Comparison of ENCODE assay signal across 19 cellular contexts in genomic region chr3:112623717-112624116, GRCh38. TPM values are rescaled to one million over a fixed set of nuclear protein-coding genes. Genes with fewer than 3 reads are reported as not detected.
DNase-seq lines count a peak whose midpoint lies in the region; ATAC-seq and TF ChIP-seq lines count a peak whose summit lies in the region.
"Had no signal": no experiment of that assay in that cellular context is flagged by ENCODE, and none has a peak within 500 bp of the region (broad histone marks: within the 10 kb centered on the region; RNA-seq: fewer than 3 reads in every experiment).

No MANE protein-coding gene starts in this region.

- CTCF ChIA-PET in Caco-2 (lab: Charles Lee): no interaction called here

- H3K27ac ChIP-seq in osteoblast (ENCODE audit: low read depth, low read length): peak overlapping the region; percentile 43
- H3K27ac ChIP-seq: C4-2B, SK-N-MC had no signal

- no peak overlapping the region for H3K4me2 ChIP-seq in osteoblast (ENCODE audit: insufficient read depth, low read length)

- intact Hi-C loops in Caco-2 (cut with micrococcal nuclease; ENCODE audit: unreplicated experiment): no loop called here

- ATAC-seq in HG03354 (IDR thresholded peaks at IDR 0.05; ENCODE audit: poor library complexity, severe bottlenecking, unreplicated experiment) (no peak), GM18517 (IDR thresholded peaks at IDR 0.05; ENCODE audit: unreplicated experiment) (no peak)

- peaks cover 31% of the 10 kb centered on the region for H3K4me1 Mint-ChIP-seq in Caco-2 (ENCODE audit: low read depth, unreplicated experiment)
- H3K4me1 Mint-ChIP-seq: CD8-positive, alpha-beta memory T cell had no signal

- BruUV-seq in Caco-2 (replicated peaks; lab: Mats Ljungman, UMichigan): no TSS peak

- POLR2A ChIA-PET in Caco-2 (lab: Charles Lee): no interaction called here

- H3K4me1 ChIP-seq in Caco-2 (peaks cover 48% of the 10 kb centered on the region), osteoblast (ENCODE audit: insufficient read depth, low read length) (peaks cover 35% of the 10 kb centered on the region)

- H4K20me1 ChIP-seq in osteoblast (ENCODE audit: insufficient read depth, low read length): peaks cover 27% of the 10 kb centered on the region

- no peak overlapping the region for H3K4me3 ChIP-seq in Caco-2 (ENCODE audit: low read depth, low read length)
- no peak overlapping the region for H3K4me3 ChIP-seq in osteoblast (ENCODE audit: insufficient read depth, low read length)
- H3K4me3 ChIP-seq: SK-N-MC had no signal

- no peaks in the 10 kb centered on the region for H3K36me3 Mint-ChIP-seq in Caco-2 (ENCODE audit: insufficient read depth, unreplicated experiment)
- H3K36me3 Mint-ChIP-seq: CD8-positive, alpha-beta memory T cell had no signal

- TF ChIP-seq CTCF in Caco-2 (IDR thresholded peaks at IDR 0.05; ENCODE audit: insufficient read depth in 1 of 2, low read depth in 1 of 2, low read length in 1 of 2, severe bottlenecking in 1 of 2, unreplicated experiment in 1 of 2) (no peak), osteoblast (IDR thresholded peaks at IDR 0.05; ENCODE audit: extremely low read depth, low read depth, low read length) (no peak)

- no peaks in the 10 kb centered on the region for H3K27me3 Mint-ChIP-seq in Caco-2 (ENCODE audit: insufficient read depth, unreplicated experiment)

- H3K27ac Mint-ChIP-seq in Caco-2 (ENCODE audit: unreplicated experiment): peak overlapping the region; percentile 14
- H3K27ac Mint-ChIP-seq: CD8-positive, alpha-beta memory T cell had no signal

- H3K36me3 ChIP-seq in Caco-2 (ENCODE audit: control insufficient read depth, insufficient read depth, low read length) (0 out of 2 replicates have a peak, but pooled peaks cover 2% of the 10 kb centered on the region), osteoblast (ENCODE audit: insufficient read depth, low read length) (peaks cover 94% of the 10 kb centered on the region)

- no peaks in the 10 kb centered on the region for H3K9me3 Mint-ChIP-seq in Caco-2 (ENCODE audit: unreplicated experiment)
- H3K9me3 Mint-ChIP-seq: CD8-positive, alpha-beta memory T cell had no signal

- DNase-seq in Caco-2 (no peak), M059J (ENCODE audit: low read depth) (peak; percentile 72), dermis blood vessel endothelial cell (peak; percentile 47), osteoblast (ENCODE audit: insufficient read length, low spot score, missing footprints) (no peak), germinal center (ENCODE audit: low spot score) (no peak)
- DNase-seq in activated CD4-positive, alpha-beta T cell treated with anti-CD3 and anti-CD28 coated beads, Interleukin-2, amount 50 U/mL, for 48 hours: no peak
- DNase-seq: CD8-positive, alpha-beta memory T cell; GDM1; NCI-H1105 treated with DMSO at 0.1 percent for 48 hours; NCI-H1694; NCI-H2081; NCI-H2171 treated with DMSO at 0.1 percent for 48 hours; NCI-H524 treated with DMSO at 0.1 percent for 48 hours; RPMI8226; SHP77 treated with DMSO at 0.1 percent for 48 hours had no signal

- H3K79me2 ChIP-seq in osteoblast (ENCODE audit: insufficient read depth, low read length): peaks cover 69% of the 10 kb centered on the region

- H3K9me3 ChIP-seq in Caco-2: no peaks in the 10 kb centered on the region
- H3K9me3 ChIP-seq in osteoblast (ENCODE audit: low read depth, low read length): no peaks in the 10 kb centered on the region

- no peak overlapping the region for H3K4me3 Mint-ChIP-seq in Caco-2 (ENCODE audit: unreplicated experiment)
- H3K4me3 Mint-ChIP-seq: CD8-positive, alpha-beta memory T cell had no signal

- no peaks in the 10 kb centered on the region for H3K27me3 ChIP-seq in Caco-2 (replicated peaks; ENCODE audit: control insufficient read depth, insufficient read depth, low read length)
- no peaks in the 10 kb centered on the region for H3K27me3 ChIP-seq in osteoblast (ENCODE audit: insufficient read depth, low read length)

- no peak overlapping the region for H2AFZ ChIP-seq in osteoblast (ENCODE audit: low read length)

RNA-seq across cellular contexts. Expression of gene CCDC80, which starts 17.2 kb away (rescaled TPM):
- 19.4 and 26.2 TPM in 2 replicates for total RNA-seq in Caco-2 (2022)
- total RNA-seq in M059J (2014; rRNA removed; shearing (Covaris generic)): 136 and 288 TPM in 2 replicates
- total RNA-seq in dermis blood vessel endothelial cell: 8.5 and 24.3 TPM in 2 replicates
- 564 and 657 TPM in 2 replicates for total RNA-seq in osteoblast
- total RNA-seq: CD8-positive, alpha-beta memory T cell had no signal

Comparison
In these comparisons a context has a peak if more than half of its experiments do, and no peak if none do; other contexts are left out.
1. DNase-seq: peak in M059J (single experiment) and dermis blood vessel endothelial cell (single experiment); none in Caco-2 (0 of 2), osteoblast (single experiment), activated CD4-positive, alpha-beta T cell treated with anti-CD3 and anti-CD28 coated beads, Interleukin-2, amount 50 U/mL, for 48 hours (0 of 2) and germinal center (single experiment).